ENCODE assay signal across 8 cellular contexts in genomic region chr3:156816091-156816793, GRCh38. TPM values are rescaled to one million over a fixed set of nuclear protein-coding genes. Genes with fewer than 3 reads are reported as not detected.
DNase-seq lines count a peak whose midpoint lies in the region; ATAC-seq and TF ChIP-seq lines count a peak whose summit lies in the region.

No MANE protein-coding gene starts in this region.

- ATAC-seq in GM19035 (IDR thresholded peaks at IDR 0.05; ENCODE audit: unreplicated experiment) (peak; percentile 30), HG03159 (IDR thresholded peaks at IDR 0.05; ENCODE audit: unreplicated experiment) (peak; percentile 24), lower lobe of right lung (peak; percentile 72 to 78)

- no peaks in the 10 kb centered on the region for H3K9me3 ChIP-seq in lower lobe of right lung

- no peak for DNase-seq in AG04449 (ENCODE audit: low read depth, low spot score)
- peak; percentile 18 to 45 (median 30) for DNase-seq in activated CD4-positive, CD25-positive, alpha-beta regulatory T cell (lab: John Stamatoyannopoulos, UW)
- DNase-seq in coronary artery (ENCODE audit: low spot score), result no peak
- peak; percentile 52 for DNase-seq in lower lobe of right lung
- peak in 5 of 6 experiments; percentile 5 to 60 (median 11) for DNase-seq in stimulated activated naive CD4-positive, alpha-beta T cell (lab: John Stamatoyannopoulos, UW)
- no peak for DNase-seq in NCI-H226

- intact Hi-C loops in lower lobe of right lung (cut with DNase I), result loop anchor here (10.0 kb wide), 1 partner anchor 131 kb away; no protein-coding TSS in a partner anchor

- H3K27me3 ChIP-seq in lower lobe of right lung (ENCODE audit: low read depth), result no peaks in the 10 kb centered on the region

- peak overlapping the region; percentile 81 to 85 for H3K27ac ChIP-seq in coronary artery
- peak overlapping the region; percentile 91 for H3K27ac ChIP-seq in lower lobe of right lung

- CTCF ChIA-PET in AG04449 (lab: Yijun Ruan, JAX), result no interaction called here

- TF ChIP-seq CTCF in AG04449 (IDR thresholded peaks at IDR 0.05; ENCODE audit: insufficient read depth, low read length, missing control alignments) (no peak), coronary artery (IDR thresholded peaks at IDR 0.05) (peak; percentile 10), lower lobe of right lung (IDR thresholded peaks at IDR 0.05) (no peak)

- POLR2A ChIA-PET in AG04449 (lab: Yijun Ruan, JAX), result no interaction called here

- H3K4me1 ChIP-seq in lower lobe of right lung, result peaks cover 32% of the 10 kb centered on the region

- no peaks in the 10 kb centered on the region for H3K36me3 ChIP-seq in lower lobe of right lung

- peak overlapping the region; percentile 42 for H3K4me3 ChIP-seq in AG04449 (ENCODE audit: low read depth, low read length)
- H3K4me3 ChIP-seq in coronary artery, result peak overlapping the region; percentile 75
- peak overlapping the region; percentile 65 for H3K4me3 ChIP-seq in lower lobe of right lung

RNA-seq across cellular contexts. Expression of gene LEKR1, which starts 9.9 kb away (rescaled TPM):
- total RNA-seq in lower lobe of right lung, result 5.8 TPM

Comparison
In these comparisons a context has a peak if more than half of its experiments do, and no peak if none do; other contexts are left out.
1. DNase-seq: peak in activated CD4-positive, CD25-positive, alpha-beta regulatory T cell (4 of 4), lower lobe of right lung (single experiment) and stimulated activated naive CD4-positive, alpha-beta T cell (5 of 6); none in AG04449 (single experiment), coronary artery (single experiment) and NCI-H226 (single experiment).
2. ATAC-seq: peak in every context shown above with its lines; median percentile 75 in lower lobe of right lung; 30 in GM19035; 24 in HG03159.
3. Peak in every context shown above with its lines, with median percentiles within 50 percentile points of each other: H3K4me3 ChIP-seq.